Comparison of ENCODE assay signal across 9 cellular contexts in genomic region chr18:13137041-13137938, GRCh38.
DNase-seq lines count a peak whose midpoint lies in the region; ATAC-seq and TF ChIP-seq lines count a peak whose summit lies in the region.
"Had no signal": no experiment of that assay in that cellular context is flagged by ENCODE, and none has a peak within 500 bp of the region (broad histone marks: within the 10 kb centered on the region; RNA-seq: fewer than 3 reads in every experiment).

No MANE protein-coding gene starts in this region.

- DNase-seq in AG09309 (ENCODE audit: low read depth): no peak
- peak; percentile 66 for DNase-seq in activated T-cell treated with anti-CD3 and anti-CD28 coated beads, Interleukin-2, amount 50 U/mL, for 24 hours
- no peak for DNase-seq in fibroblast of mammary gland (ENCODE audit: low read depth)
- peak; percentile 52 for DNase-seq in natural killer cell
- DNase-seq in kidney tubule cell (ENCODE audit: low spot score): no peak

- no peaks in the 10 kb centered on the region for H3K79me2 ChIP-seq in Loucy (ENCODE audit: insufficient read depth, low read length)

- H3K36me3 ChIP-seq in Loucy (ENCODE audit: insufficient read depth, low read length): no peaks in the 10 kb centered on the region

- H3F3A ChIP-seq in Loucy (ENCODE audit: low read depth): peaks cover 8% of the 10 kb centered on the region; the same call in 1 of the 2 replicates

- H3K27me3 ChIP-seq in Loucy (ENCODE audit: insufficient read depth, low read length, poor library complexity, severe bottlenecking): no peaks in the 10 kb centered on the region

- H3K9me2 ChIP-seq in Loucy (replicated peaks; ENCODE audit: low read depth, low read length): no peaks in the 10 kb centered on the region

- ATAC-seq in natural killer cell (peak; percentile 33 to 56 (median 49)), HG03520 (IDR thresholded peaks at IDR 0.05; ENCODE audit: unreplicated experiment) (no peak)
- ATAC-seq: HCT116 had no signal

- peak overlapping the region; percentile 97 for H2AFZ ChIP-seq in Loucy (ENCODE audit: low read length)

- peak; percentile 48 for TF ChIP-seq POLR2A in GM19099 (IDR thresholded peaks at IDR 0.05; ENCODE audit: extremely low read depth, insufficient read length, low read depth)

- peak overlapping the region; percentile 67 for H3K4me3 ChIP-seq in AG09309 (ENCODE audit: control insufficient read depth, low read depth, low read length)
- peak overlapping the region; percentile 96 for H3K4me3 ChIP-seq in Loucy (ENCODE audit: low read length, poor library complexity, severe bottlenecking)
- peak overlapping the region; percentile 48 for H3K4me3 ChIP-seq in fibroblast of mammary gland (ENCODE audit: control insufficient read depth, low read depth, low read length)

- H3K4me3 Mint-ChIP-seq in activated T-cell treated with anti-CD3 and anti-CD28 coated beads, Interleukin-2, amount 50 U/mL, for 24 hours: peak overlapping the region; percentile 81
- H3K4me3 Mint-ChIP-seq in natural killer cell: peak overlapping the region; percentile 99

- peak overlapping the region; percentile 92 for H3K9ac ChIP-seq in Loucy (ENCODE audit: low read depth, low read length, poor library complexity, severe bottlenecking)

- H3K27me3 Mint-ChIP-seq in activated T-cell treated with anti-CD3 and anti-CD28 coated beads, Interleukin-2, amount 50 U/mL, for 24 hours: peaks cover 11% of the 10 kb centered on the region
- H3K27me3 Mint-ChIP-seq in natural killer cell (ENCODE audit: low read depth in 2 of 2): no peaks in the 10 kb centered on the region

- no peaks in the 10 kb centered on the region for H3K9me3 Mint-ChIP-seq in activated T-cell treated with anti-CD3 and anti-CD28 coated beads, Interleukin-2, amount 50 U/mL, for 24 hours
- no peaks in the 10 kb centered on the region for H3K9me3 Mint-ChIP-seq in natural killer cell

- peaks cover 32% of the 10 kb centered on the region for H3K4me1 Mint-ChIP-seq in activated T-cell treated with anti-CD3 and anti-CD28 coated beads, Interleukin-2, amount 50 U/mL, for 24 hours (ENCODE audit: low read depth)
- H3K4me1 Mint-ChIP-seq in natural killer cell: peaks cover 29 to 31% of the 10 kb centered on the region in 2 donors

- H3K27ac Mint-ChIP-seq in activated T-cell treated with anti-CD3 and anti-CD28 coated beads, Interleukin-2, amount 50 U/mL, for 24 hours: peak overlapping the region; percentile 87
- H3K27ac Mint-ChIP-seq in natural killer cell: peak overlapping the region; percentile 96

- TF ChIP-seq CTCF in AG09309 (IDR thresholded peaks at IDR 0.05; ENCODE audit: control insufficient read depth, insufficient read depth, low read depth, low read length, missing control alignments): no peak
- no peak for TF ChIP-seq CTCF in Loucy (conservative IDR thresholded peaks at IDR 0.05; ENCODE audit: low read length)
- no peak for TF ChIP-seq CTCF in fibroblast of mammary gland (conservative IDR thresholded peaks at IDR 0.05; ENCODE audit: control insufficient read depth, insufficient read depth, low read depth, low read length)
- TF ChIP-seq CTCF in natural killer cell (IDR thresholded peaks at IDR 0.05): no peak

- no peaks in the 10 kb centered on the region for H4K20me1 ChIP-seq in Loucy (ENCODE audit: insufficient read depth, low read length, poor library complexity, severe bottlenecking)

- H3K9me3 ChIP-seq in Loucy (ENCODE audit: insufficient read depth, low read depth, low read length): no peaks in the 10 kb centered on the region

- H3K4me2 ChIP-seq in Loucy (ENCODE audit: low read depth, low read length, poor library complexity, severe bottlenecking): peak overlapping the region; percentile 78

- H3K36me3 Mint-ChIP-seq in activated T-cell treated with anti-CD3 and anti-CD28 coated beads, Interleukin-2, amount 50 U/mL, for 24 hours (ENCODE audit: low read depth): peaks cover 3% of the 10 kb centered on the region
- no peaks in the 10 kb centered on the region for H3K36me3 Mint-ChIP-seq in natural killer cell

- H3K4me1 ChIP-seq in Loucy (ENCODE audit: insufficient read depth, low read length, poor library complexity, severe bottlenecking): peaks cover 30% of the 10 kb centered on the region

- intact Hi-C loops in natural killer cell (cut with micrococcal nuclease): loop anchor here (2.0 to 5.0 kb wide), 2 partner anchors 146 to 760 kb away; partner anchors contain the start of genes AFG3L2 and CEP192

Comparison
In these comparisons a context has a peak if more than half of its experiments do, and no peak if none do; other contexts are left out.
1. DNase-seq: peak in activated T-cell treated with anti-CD3 and anti-CD28 coated beads, Interleukin-2, amount 50 U/mL, for 24 hours (single experiment) and natural killer cell (single experiment); none in AG09309 (single experiment), fibroblast of mammary gland (single experiment) and kidney tubule cell (single experiment).
2. Peak in every context shown above with its lines, with median percentiles within 50 percentile points of each other: H3K4me3 ChIP-seq.